Comparison of ENCODE assay signal across 26 cellular contexts in the genomic region with DNA sequence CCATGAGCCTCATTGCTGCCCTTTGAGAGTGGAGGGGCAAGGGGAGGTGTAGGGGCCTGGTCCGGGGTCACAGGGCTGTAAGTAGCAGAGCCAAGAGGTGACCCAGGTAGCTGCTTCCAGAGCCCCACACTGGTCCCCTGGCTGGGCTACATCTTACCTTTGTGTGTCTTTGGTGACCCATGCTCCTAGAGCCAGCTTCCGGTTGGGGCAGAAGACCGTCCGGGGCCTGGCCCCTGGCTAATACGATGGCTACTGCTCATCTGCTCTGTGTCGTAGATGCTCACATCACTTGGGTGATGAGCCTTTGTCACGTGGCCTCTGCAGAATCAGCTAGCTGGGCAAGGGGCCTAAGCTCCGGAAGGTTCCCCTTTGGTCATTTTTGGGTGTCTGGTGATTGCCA. TPM values are rescaled to one million over a fixed set of nuclear protein-coding genes. Genes with fewer than 3 reads are reported as not detected.
DNase-seq lines count a peak whose midpoint lies in the region; ATAC-seq and TF ChIP-seq lines count a peak whose summit lies in the region.
"Had no signal": no experiment of that assay in that cellular context is flagged by ENCODE, and none has a peak within 500 bp of the region (broad histone marks: within the 10 kb centered on the region; RNA-seq: fewer than 3 reads in every experiment).

No MANE protein-coding gene starts in this region.

- H3K27ac Mint-ChIP-seq in stimulated activated memory B cell treated with anti-CD40 and anti-IgM and Interleukin-4, amounts not matched to agents 10 μg/mL and 1 μg/mL and 100 μg/mL, for 72 hours: peak overlapping the region; percentile 53
- H3K27ac Mint-ChIP-seq in stimulated activated effector memory CD8-positive, alpha-beta T cell treated with anti-CD3 and anti-CD28 coated beads, Interleukin-12 subunit alpha, Interleukin-12 subunit beta, amount 100 ng/mL, for 72 hours: no peak overlapping the region
- H3K27ac Mint-ChIP-seq: GM23338, HFFc6 had no signal

- H3K36me3 ChIP-seq in KOPT-K1 (ENCODE audit: insufficient read depth, low read length): no peaks in the 10 kb centered on the region
- H3K36me3 ChIP-seq: HAP-1 had no signal

- no peak overlapping the region for H3K4me3 Mint-ChIP-seq in stimulated activated memory B cell treated with anti-CD40 and anti-IgM and Interleukin-4, amounts not matched to agents 10 μg/mL and 1 μg/mL and 100 μg/mL, for 72 hours
- no peak overlapping the region for H3K4me3 Mint-ChIP-seq in stimulated activated effector memory CD8-positive, alpha-beta T cell treated with anti-CD3 and anti-CD28 coated beads, Interleukin-12 subunit alpha, Interleukin-12 subunit beta, amount 100 ng/mL, for 72 hours
- H3K4me3 Mint-ChIP-seq: GM23338, HFFc6 had no signal

- peak; percentile 27 for DNase-seq in Right ventricle myocardium superior
- no peak for DNase-seq in cardiac septum (ENCODE audit: low spot score)
- DNase-seq in cortex of kidney (lab: John Stamatoyannopoulos, UW): no peak
- DNase-seq in stimulated activated effector memory CD8-positive, alpha-beta T cell treated with anti-CD3 and anti-CD28 coated beads, Interleukin-12 subunit alpha, Interleukin-12 subunit beta, amount 100 ng/mL, for 72 hours (ENCODE audit: low spot score in 2 of 2): no peak
- DNase-seq: Calu3, DMS79 treated with DMSO at 0.1 percent for 48 hours, HFFc6, KBM-7, MM.1S, NCI-H1417, NCI-H1694, NCI-H2029 treated with DMSO at 0.1 percent for 48 hours, NCI-H446 treated with DMSO at 0.1 percent for 48 hours, NCI-H526, NCI-H82, SIG-M5, SK-N-SH had no signal

- peaks cover 57% of the 10 kb centered on the region for H3K4me1 Mint-ChIP-seq in stimulated activated memory B cell treated with anti-CD40 and anti-IgM and Interleukin-4, amounts not matched to agents 10 μg/mL and 1 μg/mL and 100 μg/mL, for 72 hours
- H3K4me1 Mint-ChIP-seq in stimulated activated effector memory CD8-positive, alpha-beta T cell treated with anti-CD3 and anti-CD28 coated beads, Interleukin-12 subunit alpha, Interleukin-12 subunit beta, amount 100 ng/mL, for 72 hours: peaks cover 54% of the 10 kb centered on the region

- H3K36me3 Mint-ChIP-seq in stimulated activated memory B cell treated with anti-CD40 and anti-IgM and Interleukin-4, amounts not matched to agents 10 μg/mL and 1 μg/mL and 100 μg/mL, for 72 hours: no peaks in the 10 kb centered on the region
- H3K36me3 Mint-ChIP-seq in stimulated activated effector memory CD8-positive, alpha-beta T cell treated with anti-CD3 and anti-CD28 coated beads, Interleukin-12 subunit alpha, Interleukin-12 subunit beta, amount 100 ng/mL, for 72 hours: no peaks in the 10 kb centered on the region
- H3K36me3 Mint-ChIP-seq: CD8-positive, alpha-beta memory T cell had no signal

- peak overlapping the region; percentile 33 for H3K27ac ChIP-seq in KOPT-K1 (ENCODE audit: low read depth, low read length, poor library complexity, severe bottlenecking)
- peak overlapping the region; percentile 95 for H3K27ac ChIP-seq in VCaP
- H3K27ac ChIP-seq: RWPE1 had no signal

- no peaks in the 10 kb centered on the region for H3K9me3 Mint-ChIP-seq in stimulated activated memory B cell treated with anti-CD40 and anti-IgM and Interleukin-4, amounts not matched to agents 10 μg/mL and 1 μg/mL and 100 μg/mL, for 72 hours
- H3K9me3 Mint-ChIP-seq in stimulated activated effector memory CD8-positive, alpha-beta T cell treated with anti-CD3 and anti-CD28 coated beads, Interleukin-12 subunit alpha, Interleukin-12 subunit beta, amount 100 ng/mL, for 72 hours: no peaks in the 10 kb centered on the region
- H3K9me3 Mint-ChIP-seq: CD8-positive, alpha-beta memory T cell; GM23338; HFFc6 had no signal

- no peak for TF ChIP-seq CTCF in VCaP (conservative IDR thresholded peaks at IDR 0.05)

- intact Hi-C loops in Right ventricle myocardium superior (cut with DNase I): no loop called here
- intact Hi-C loops in cardiac septum (cut with DNase I): no loop called here

- ATAC-seq in Right ventricle myocardium superior (ENCODE audit: poor library complexity) (no peak), HG02642 (IDR thresholded peaks at IDR 0.05; ENCODE audit: poor library complexity, unreplicated experiment) (no peak)
- ATAC-seq in stimulated activated memory B cell treated with anti-CD40 and anti-IgM and Interleukin-4, amounts not matched to agents 10 μg/mL and 1 μg/mL and 100 μg/mL, for 72 hours: no peak
- ATAC-seq in stimulated activated effector memory CD8-positive, alpha-beta T cell treated with anti-CD3 and anti-CD28 coated beads, Interleukin-12 subunit alpha, Interleukin-12 subunit beta, amount 100 ng/mL, for 72 hours: no peak
- ATAC-seq: GM23338, Panc1 had no signal

- H3K27me3 Mint-ChIP-seq in stimulated activated memory B cell treated with anti-CD40 and anti-IgM and Interleukin-4, amounts not matched to agents 10 μg/mL and 1 μg/mL and 100 μg/mL, for 72 hours: no peaks in the 10 kb centered on the region
- H3K27me3 Mint-ChIP-seq: CD8-positive, alpha-beta memory T cell had no signal

- no peaks in the 10 kb centered on the region for H3K9me3 ChIP-seq in KOPT-K1 (ENCODE audit: insufficient read depth, low read length, poor library complexity, severe bottlenecking)
- H3K9me3 ChIP-seq: HAP-1, SK-N-SH had no signal

RNA-seq across cellular contexts. Expression of gene ABCG1, which starts 20.6 kb away (rescaled TPM):
- 7.3 TPM for total RNA-seq in Right ventricle myocardium superior
- total RNA-seq in cardiac septum: 6.3 TPM
- total RNA-seq: HFFc6 had no signal
